In genomic region chr1:83932693-83933092, GRCh38 we compare ENCODE assay signal across 30 cellular contexts.
"Had no signal": no experiment of that assay in that cellular context is flagged by ENCODE, and none has a peak within 500 bp of the region (broad histone marks: within the 10 kb centered on the region; RNA-seq: fewer than 3 reads in every experiment).

No MANE protein-coding gene starts in this region.

- H3K27ac Mint-ChIP-seq: activated CD4-positive, alpha-beta memory T cell treated with anti-CD3 and anti-CD28 coated beads, Interleukin-2, amount 10 ng/mL, durations not matched to agents 7 days and 5 days; activated CD4-positive, alpha-beta T cell treated with anti-CD3 and anti-CD28 coated beads, Interleukin-2, amount 10 ng/mL, durations not matched to agents 7 days and 5 days; activated naive CD8-positive, alpha-beta T cell; activated T-helper 17 cell treated with anti-CD3 and anti-CD28 coated beads, Interleukin-2, amount 50 U/mL, for 72 hours; dendritic cell treated with granulocyte-macrophage colony-stimulating factor and Interleukin-4, amounts not matched to agents 40 ng/mL and 50 ng/mL, for 4 days; effector memory CD8-positive, alpha-beta T cell; T-helper 17 cell; T-helper 2 cell treated with Interferon-gamma antibody and Interleukin-4, amounts not matched to agents 5 μg/mL and 100 μg/mL, for 36 hours had no signal

- H3K9me3 Mint-ChIP-seq: activated CD4-positive, alpha-beta memory T cell treated with anti-CD3 and anti-CD28 coated beads, Interleukin-2, amount 10 ng/mL, durations not matched to agents 7 days and 5 days; activated CD4-positive, alpha-beta T cell treated with anti-CD3 and anti-CD28 coated beads, Interleukin-2, amount 10 ng/mL, durations not matched to agents 7 days and 5 days; activated T-cell treated with anti-CD3 and anti-CD28 coated beads, Interleukin-2, amount 50 U/mL, for 4 hours; activated T-helper 17 cell treated with anti-CD3 and anti-CD28 coated beads, Interleukin-2, amount 50 U/mL, for 72 hours; dendritic cell treated with granulocyte-macrophage colony-stimulating factor and Interleukin-4, amounts not matched to agents 40 ng/mL and 50 ng/mL, for 4 days; effector memory CD8-positive, alpha-beta T cell; T-helper 2 cell treated with Interferon-gamma antibody and Interleukin-4, amounts not matched to agents 5 μg/mL and 100 μg/mL, for 36 hours had no signal

- H3K27me3 Mint-ChIP-seq: activated T-helper 17 cell treated with anti-CD3 and anti-CD28 coated beads, Interleukin-2, amount 50 U/mL, for 72 hours; dendritic cell treated with granulocyte-macrophage colony-stimulating factor and Interleukin-4, amounts not matched to agents 40 ng/mL and 50 ng/mL, for 4 days had no signal

- H3K4me3 Mint-ChIP-seq: activated CD4-positive, alpha-beta memory T cell treated with anti-CD3 and anti-CD28 coated beads, Interleukin-2, amount 10 ng/mL, durations not matched to agents 7 days and 5 days; activated CD4-positive, alpha-beta T cell treated with anti-CD3 and anti-CD28 coated beads, Interleukin-2, amount 10 ng/mL, durations not matched to agents 7 days and 5 days; activated naive CD8-positive, alpha-beta T cell; activated T-cell treated with anti-CD3 and anti-CD28 coated beads, Interleukin-2, amount 50 U/mL, for 4 hours; activated T-helper 17 cell treated with anti-CD3 and anti-CD28 coated beads, Interleukin-2, amount 50 U/mL, for 72 hours; dendritic cell treated with granulocyte-macrophage colony-stimulating factor and Interleukin-4, amounts not matched to agents 40 ng/mL and 50 ng/mL, for 4 days; effector memory CD8-positive, alpha-beta T cell; T-helper 17 cell; T-helper 2 cell treated with Interferon-gamma antibody and Interleukin-4, amounts not matched to agents 5 μg/mL and 100 μg/mL, for 36 hours had no signal

- ATAC-seq: activated T-cell treated with anti-CD3 and anti-CD28 coated beads, Interleukin-2, amount 50 U/mL, for 4 hours; activated T-helper 17 cell treated with anti-CD3 and anti-CD28 coated beads, Interleukin-2, amount 50 U/mL, for 72 hours; body of pancreas; effector memory CD8-positive, alpha-beta T cell; gastroesophageal sphincter; T-helper 17 cell had no signal

- H3K4me1 Mint-ChIP-seq: activated CD4-positive, alpha-beta memory T cell treated with anti-CD3 and anti-CD28 coated beads, Interleukin-2, amount 10 ng/mL, durations not matched to agents 7 days and 5 days; activated CD4-positive, alpha-beta T cell treated with anti-CD3 and anti-CD28 coated beads, Interleukin-2, amount 10 ng/mL, durations not matched to agents 7 days and 5 days; activated T-helper 17 cell treated with anti-CD3 and anti-CD28 coated beads, Interleukin-2, amount 50 U/mL, for 72 hours had no signal

- H3K36me3 Mint-ChIP-seq: activated naive CD8-positive, alpha-beta T cell had no signal

- H3K27ac ChIP-seq: body of pancreas, coronary artery, epithelial cell of prostate, esophagus squamous epithelium had no signal

- DNase-seq: activated CD4-positive, alpha-beta memory T cell treated with anti-CD3 and anti-CD28 coated beads, Interleukin-2, amount 10 ng/mL, durations not matched to agents 7 days and 5 days; activated CD4-positive, alpha-beta T cell treated with anti-CD3 and anti-CD28 coated beads for 1 hour; activated CD4-positive, alpha-beta T cell treated with anti-CD3 and anti-CD28 coated beads for 4 hours; activated CD4-positive, alpha-beta T cell treated with anti-CD3 and anti-CD28 coated beads, Interleukin-2, amount 10 ng/mL, durations not matched to agents 7 days and 5 days; activated CD4-positive, alpha-beta T cell treated with anti-CD3 and anti-CD28 coated beads, Interleukin-2, amount 50 U/mL, for 4 hours; activated effector memory CD4-positive, alpha-beta T cell treated with Interleukin-2 at 50 U/mL for 16 hours; activated gamma-delta T cell treated with Interleukin-2 at 50 U/mL for 16 hours; activated naive CD4-positive, alpha-beta T cell treated with anti-CD3 and anti-CD28 coated beads, Interleukin-2, amount 50 U/mL, for 16 hours; activated naive CD4-positive, alpha-beta T cell treated with Interleukin-2 at 50 U/mL for 16 hours; activated T-cell treated with anti-CD3 and anti-CD28 coated beads, Interleukin-2, amount 50 U/mL, for 4 hours; amniotic stem cell; aorta; body of pancreas; central memory CD4-positive, alpha-beta T cell; cerebellar nuclear complex; effector CD4-positive, alpha-beta T cell; effector memory CD8-positive, alpha-beta T cell; esophagus squamous epithelium; foreskin melanocyte; head of caudate nucleus; T-helper 1 cell; T-helper 17 cell; T1000 had no signal
